8 cellular contexts compared by ENCODE assay signal in genomic region chr5:170293273-170293672, GRCh38. TPM values are rescaled to one million over a fixed set of nuclear protein-coding genes. Genes with fewer than 3 reads are reported as not detected.
DNase-seq lines count a peak whose midpoint lies in the region; ATAC-seq and TF ChIP-seq lines count a peak whose summit lies in the region.

No MANE protein-coding gene starts in this region.

- H3K36me3 ChIP-seq in PC-9 (ENCODE audit: low read depth), result no peaks in the 10 kb centered on the region

- no TSS peak for BruUV-seq in PC-9 (replicated peaks; lab: Mats Ljungman, UMichigan)

- H3K79me2 ChIP-seq in PC-9 (ENCODE audit: low read depth), result no peaks in the 10 kb centered on the region

- no peak overlapping the region for H2AFZ ChIP-seq in PC-9

- ATAC-seq in GM19455 (IDR thresholded peaks at IDR 0.05; ENCODE audit: unreplicated experiment) (peak; percentile 65), HG03432 (IDR thresholded peaks at IDR 0.05; ENCODE audit: unreplicated experiment) (peak; percentile 80), sciatic nerve (peak; percentile 64)

- CTCF ChIA-PET in PC-9 (lab: Charles Lee), result no interaction called here

- no peak for TF ChIP-seq CTCF in PC-9 (conservative IDR thresholded peaks at IDR 0.05)

- intact Hi-C loops in sciatic nerve (cut with DNase I), result no loop called here
- intact Hi-C loops in PC-9 (cut with micrococcal nuclease; ENCODE audit: unreplicated experiment), result no loop called here

- no peak overlapping the region for H3K4me3 ChIP-seq in PC-9

- H3K9me3 ChIP-seq in PC-9 (ENCODE audit: insufficient read depth, low read depth), result no peaks in the 10 kb centered on the region

- H3K4me1 ChIP-seq in PC-9 (replicated peaks; ENCODE audit: insufficient read depth), result no peaks in the 10 kb centered on the region

- no peaks in the 10 kb centered on the region for H4K20me1 ChIP-seq in PC-9 (ENCODE audit: insufficient read depth)

- DNase-seq in GF-D8 (lab: John Stamatoyannopoulos, UW) (peak; percentile 97), sciatic nerve (ENCODE audit: low spot score) (no peak), NAMALWA (ENCODE audit: low spot score) (no peak), T1000 (lab: John Stamatoyannopoulos, UW) (no peak), PC-9 (no peak)
- DNase-seq in activated T-cell treated with anti-CD3 and anti-CD28 coated beads, Interleukin-2, amount 50 U/mL, for 48 hours, result peak; percentile 65 to 76

- H3K4me2 ChIP-seq in PC-9, result no peak overlapping the region

- no peaks in the 10 kb centered on the region for H3F3A ChIP-seq in PC-9 (ENCODE audit: insufficient read depth, low read depth)

- H3K27me3 ChIP-seq in PC-9 (ENCODE audit: insufficient read depth, low read depth), result peaks cover 54% of the 10 kb centered on the region

- H3K27ac ChIP-seq in PC-9, result no peak overlapping the region

- POLR2A ChIA-PET in PC-9 (lab: Charles Lee; ENCODE audit: unreplicated experiment), result no interaction called here

- H3K9me2 ChIP-seq in PC-9 (ENCODE audit: insufficient read depth), result no peaks in the 10 kb centered on the region

RNA-seq across cellular contexts. Expression of gene LCP2, which starts 4.3 kb away (rescaled TPM):
- total RNA-seq in sciatic nerve (45.2 TPM), PC-9 (2021) (not detected in 2 replicates)

Comparison
In these comparisons a context has a peak if more than half of its experiments do, and no peak if none do; other contexts are left out.
1. DNase-seq: peak in GF-D8 (single experiment) and activated T-cell treated with anti-CD3 and anti-CD28 coated beads, Interleukin-2, amount 50 U/mL, for 48 hours (2 of 2); none in sciatic nerve (single experiment), NAMALWA (single experiment), T1000 (single experiment) and PC-9 (0 of 2).
2. RNA of gene LCP2, which starts 4.3 kb away (total RNA-seq): 45.2 TPM in sciatic nerve (single experiment); not detected in PC-9; every median in the first group is over 10 times any median in the second.
3. Peak in every context shown above with its lines, with median percentiles within 50 percentile points of each other: ATAC-seq.